Comparison of ENCODE assay signal across 9 cellular contexts in the genomic region with DNA sequence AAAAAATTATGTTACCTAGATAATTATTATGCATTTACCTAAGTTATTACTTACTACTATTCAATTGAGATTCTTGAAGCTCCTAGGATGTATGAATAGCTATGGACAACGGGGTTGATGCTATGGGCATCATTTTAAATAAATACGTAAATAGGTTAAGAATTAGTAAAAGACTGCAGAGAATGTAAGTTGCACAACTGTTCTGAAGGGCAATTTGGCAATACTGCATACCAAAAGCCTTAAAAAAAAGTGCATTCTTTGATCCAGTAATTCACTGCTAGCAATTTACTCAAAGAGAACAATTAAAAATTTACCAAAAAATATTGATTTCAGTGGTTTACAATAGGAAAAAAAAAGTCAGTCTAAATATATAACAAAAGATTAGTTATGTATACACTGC.
DNase-seq lines count a peak whose midpoint lies in the region; ATAC-seq and TF ChIP-seq lines count a peak whose summit lies in the region.
"Had no signal": no experiment of that assay in that cellular context is flagged by ENCODE, and none has a peak within 500 bp of the region (broad histone marks: within the 10 kb centered on the region; RNA-seq: fewer than 3 reads in every experiment).

No MANE protein-coding gene starts in this region.

- no peak for TF ChIP-seq CTCF in GM12865 (IDR thresholded peaks at IDR 0.05; ENCODE audit: insufficient read depth, low read depth, low read length, missing control alignments)
- no peak for TF ChIP-seq CTCF in RWPE1 (conservative IDR thresholded peaks at IDR 0.05; ENCODE audit: low read depth)

- CTCF ChIA-PET in RWPE1 (lab: Yijun Ruan, JAX), result interaction anchor here (0.5 to 0.8 kb wide), 4 partner anchors 10 to 299 kb away, joined by 3 to 6 read pairs (median 4); no protein-coding TSS in a partner anchor

- no peak for DNase-seq in GM12865 (ENCODE audit: low read depth)
- DNase-seq in amniotic epithelial cell (ENCODE audit: low read depth), result peak; percentile 91
- peak; percentile 90 for DNase-seq in iris pigment epithelial cell (ENCODE audit: low read depth)
- no peak for DNase-seq in activated CD4-positive, CD25-positive, alpha-beta regulatory T cell (lab: John Stamatoyannopoulos, UW)
- no peak for DNase-seq in RWPE1 (ENCODE audit: low spot score)
- no peak for DNase-seq in NCI-H524 (lab: John Stamatoyannopoulos, UW)
- DNase-seq: GOT3 had no signal

- H3K4me3 ChIP-seq in ACC112 (ENCODE audit: low read depth, low read length), result peak overlapping the region; percentile 92
- H3K4me3 ChIP-seq in GM12865 (ENCODE audit: low read depth, low read length), result peak overlapping the region; percentile 87

- H2AFZ ChIP-seq in ACC112 (ENCODE audit: low read length, unreplicated experiment), result no peak overlapping the region

- ATAC-seq in GM19035 (IDR thresholded peaks at IDR 0.05; ENCODE audit: unreplicated experiment), result no peak

- peak overlapping the region; percentile 77 for H3K27ac ChIP-seq in ACC112 (ENCODE audit: low read depth, low read length)
- H3K27ac ChIP-seq in RWPE1, result no peak overlapping the region

- H3K27me3 ChIP-seq in ACC112 (ENCODE audit: insufficient read depth, low read length), result no peaks in the 10 kb centered on the region

- peaks cover 78% of the 10 kb centered on the region for H3K79me2 ChIP-seq in ACC112 (ENCODE audit: control insufficient read depth, insufficient read depth, low read length, unreplicated experiment)

- POLR2A ChIA-PET in RWPE1 (lab: Yijun Ruan, JAX; ENCODE audit: low non-redundant PET), result no interaction called here

- peaks cover 27% of the 10 kb centered on the region for H3K36me3 ChIP-seq in ACC112 (ENCODE audit: insufficient read depth, low read length)

- H3K4me1 ChIP-seq in ACC112 (ENCODE audit: control insufficient read depth, insufficient read depth, low read length, unreplicated experiment), result peaks cover 38% of the 10 kb centered on the region

Comparison
In these comparisons a context has a peak if more than half of its experiments do, and no peak if none do; other contexts are left out.
1. DNase-seq: peak in amniotic epithelial cell (single experiment) and iris pigment epithelial cell (single experiment); none in GM12865 (single experiment), activated CD4-positive, CD25-positive, alpha-beta regulatory T cell (0 of 4), RWPE1 (single experiment) and NCI-H524 (0 of 2).